8 cellular contexts compared by ENCODE assay signal in genomic region chr22:50525991-50526848, GRCh38. TPM values are rescaled to one million over a fixed set of nuclear protein-coding genes. Genes with fewer than 3 reads are reported as not detected.
DNase-seq lines count a peak whose midpoint lies in the region; ATAC-seq, FAIRE-seq and TF ChIP-seq lines count a peak whose summit lies in the region.

No MANE protein-coding gene starts in this region.

- H3K9me3 Mint-ChIP-seq in activated CD4-positive, alpha-beta T cell treated with anti-CD3 and anti-CD28 coated beads, Interleukin-2, amount 10 ng/mL, durations not matched to agents 7 days and 5 days = no peaks in the 10 kb centered on the region

- TF ChIP-seq CTCF in AG04449 (IDR thresholded peaks at IDR 0.05; ENCODE audit: insufficient read depth, low read length, missing control alignments) = peak; percentile 69
- peak; percentile 46 for TF ChIP-seq CTCF in HepG2 (CRISPR knock-in tag; IDR thresholded peaks at IDR 0.05)

- intact Hi-C loops in HepG2 (cut with micrococcal nuclease; ENCODE audit: unreplicated experiment) = loop anchor here (1.0 to 5.0 kb wide), 2 partner anchors 18 to 36 kb away; partner anchors contain the start of genes NCAPH2 and SYCE3

- no TSS peak for BruUV-seq in HepG2 (replicated peaks; lab: Mats Ljungman, UMichigan)

- peak overlapping the region; percentile 100 for H3K4me2 ChIP-seq in HepG2 (ENCODE audit: low read depth, low read length)

- peaks cover 37% of the 10 kb centered on the region for H3K4me1 Mint-ChIP-seq in activated CD4-positive, alpha-beta T cell treated with anti-CD3 and anti-CD28 coated beads, Interleukin-2, amount 10 ng/mL, durations not matched to agents 7 days and 5 days

- H3K27me3 ChIP-seq in HepG2 (ENCODE audit: control insufficient read depth in 1 of 2, insufficient read depth in 2 of 2, low read length in 2 of 2) = no peaks in the 10 kb centered on the region

- peak overlapping the region; percentile 94 for H3K27ac ChIP-seq in HepG2 (ENCODE audit: extremely low read length, insufficient read depth, low read length)

- H2AFZ ChIP-seq in HepG2 (ENCODE audit: low read length) = no peak overlapping the region

- H3K27ac Mint-ChIP-seq in activated CD4-positive, alpha-beta T cell treated with anti-CD3 and anti-CD28 coated beads, Interleukin-2, amount 10 ng/mL, durations not matched to agents 7 days and 5 days = peak overlapping the region; percentile 93

- CTCF ChIA-PET in AG04449 (lab: Yijun Ruan, JAX) (interaction anchor here (0.7 to 3.3 kb wide), 37 partner anchors 9 to 332 kb away, joined by 3 to 33 read pairs (median 6); partner anchors contain the start of genes ARSA, CHKB, KLHDC7B and LMF2), HepG2 (lab: Yijun Ruan, JAX; ENCODE audit: low intra/inter-chr PET ratio, low total read pairs) (no interaction called here)
- CTCF ChIA-PET in activated CD4-positive, alpha-beta T cell treated with anti-CD3 and anti-CD28 coated beads, Interleukin-2, amount 10 ng/mL, durations not matched to agents 7 days and 5 days (lab: Charles Lee) = interaction anchor here (0.6 to 5.8 kb wide), 47 partner anchors 11 to 595 kb away, joined by 3 to 74 read pairs (median 4); partner anchors contain the start of genes CHKB, CPT1B, HDAC10 and KLHDC7B

- peak overlapping the region; percentile 80 for H3K4me3 ChIP-seq in AG04449 (ENCODE audit: low read depth, low read length)
- H3K4me3 ChIP-seq in HepG2 (replicated peaks in 1 of 3; ENCODE audit: insufficient read depth in 1 of 3, low read depth in 2 of 3, low read length in 3 of 3) = peak overlapping the region; percentile 70 to 84 (median 83)

- DNase-seq in AG04449 (ENCODE audit: low read depth, low spot score) (no peak), NCI-H446 (lab: John Stamatoyannopoulos, UW) (peak; percentile 51 to 76), dedifferentiated amniotic fluid mesenchymal stem cell (ENCODE audit: extremely low spot score) (peak; percentile 60), HepG2 (ENCODE audit: low spot score) (peak; percentile 44)
- peak; percentile 89 for DNase-seq in activated CD4-positive, alpha-beta T cell treated with anti-CD3 and anti-CD28 coated beads, Interleukin-2, amount 10 ng/mL, durations not matched to agents 7 days and 5 days
- DNase-seq in stimulated activated CD4-positive, alpha-beta T cell treated with anti-CD3 and anti-CD28 coated beads, Interleukin-4, amount 100 ng/mL, for 4 hours = peak; percentile 86 to 88

- TF ChIP-seq POLR2A in HepG2 (IDR thresholded peaks at IDR 0.05; ENCODE audit: insufficient read depth in 1 of 2, low read depth in 2 of 2, low read length in 2 of 2) = no peak

- no peaks in the 10 kb centered on the region for H3K9me3 ChIP-seq in HepG2 (ENCODE audit: low read length)

- peak overlapping the region; percentile 80 for H3K4me3 Mint-ChIP-seq in activated CD4-positive, alpha-beta T cell treated with anti-CD3 and anti-CD28 coated beads, Interleukin-2, amount 10 ng/mL, durations not matched to agents 7 days and 5 days

- POLR2A ChIA-PET in AG04449 (lab: Yijun Ruan, JAX) (interaction anchor here (0.7 to 3.0 kb wide), 15 partner anchors 10 to 221 kb away, joined by 3 to 25 read pairs (median 4); partner anchors contain the start of genes CHKB, KLHDC7B, LMF2 and NCAPH2), HepG2 (lab: Yijun Ruan, JAX) (interaction anchor here (0.7 to 4.2 kb wide), 43 partner anchors 9 to 284 kb away, joined by 3 to 97 read pairs (median 5); partner anchors contain the start of genes ADM2, ARSA, CHKB and DENND6B)
- POLR2A ChIA-PET in activated CD4-positive, alpha-beta T cell treated with anti-CD3 and anti-CD28 coated beads, Interleukin-2, amount 10 ng/mL, durations not matched to agents 7 days and 5 days (lab: Charles Lee) = interaction anchor here (0.8 to 2.3 kb wide), 12 partner anchors 14 to 325 kb away, joined by 3 to 29 read pairs (median 5); partner anchors contain the start of genes CHKB, KLHDC7B, LMF2 and NCAPH2

- H3K79me2 ChIP-seq in HepG2 (ENCODE audit: insufficient read depth, low read length) = peaks cover 20% of the 10 kb centered on the region

- no peaks in the 10 kb centered on the region for H3K27me3 Mint-ChIP-seq in activated CD4-positive, alpha-beta T cell treated with anti-CD3 and anti-CD28 coated beads, Interleukin-2, amount 10 ng/mL, durations not matched to agents 7 days and 5 days

- ATAC-seq in GM18511 (IDR thresholded peaks at IDR 0.05; ENCODE audit: unreplicated experiment) (peak; percentile 37), HG03025 (IDR thresholded peaks at IDR 0.05; ENCODE audit: low FRiP score, unreplicated experiment) (peak; percentile 19), HepG2 (peak; percentile 15)

- H3K9ac ChIP-seq in HepG2 (ENCODE audit: insufficient read depth, low read depth, low read length) = peak overlapping the region; percentile 91

- peaks cover 59% of the 10 kb centered on the region for H3K4me1 ChIP-seq in HepG2 (ENCODE audit: insufficient read depth, low read length)

- TF ChIP-seq EP300 in HepG2 (IDR thresholded peaks at IDR 0.05; ENCODE audit: low read depth in 2 of 2, low read length in 2 of 2) = no peak
- TF ChIP-seq EP300 in HepG2 (CRISPR knock-in tag; IDR thresholded peaks at IDR 0.05; ENCODE audit: borderline replicate concordance) = no peak

- H4K20me1 ChIP-seq in HepG2 (ENCODE audit: insufficient read depth, low read length) = peaks cover 19% of the 10 kb centered on the region

- TF ChIP-seq RAD21 in HepG2 (CRISPR knock-in tag; IDR thresholded peaks at IDR 0.05) = peak; percentile 46; the same call in 1 of the 2 replicates

- in situ Hi-C loops in HepG2 (cut with HindIII; ENCODE audit: extremely low pct_ligation_motif_present, low pct_unique_long_range_greater_than_20kb) = no loop called here

- WGBS in HepG2 (ENCODE audit: low lambda C conversion rate) = no CpG with 5 or more reads among the region's 93 CpGs

- peaks cover 5 to 22% of the 10 kb centered on the region in 2 experiments; a peak in 4 of 5 replicates for H3K36me3 ChIP-seq in HepG2 (replicated peaks in 1 of 2; ENCODE audit: control insufficient read depth in 1 of 2, insufficient read depth in 2 of 2, low read length in 2 of 2)

- peaks cover 36% of the 10 kb centered on the region for H3K36me3 Mint-ChIP-seq in activated CD4-positive, alpha-beta T cell treated with anti-CD3 and anti-CD28 coated beads, Interleukin-2, amount 10 ng/mL, durations not matched to agents 7 days and 5 days (ENCODE audit: low read depth)

- no peak for FAIRE-seq in HepG2 (lab: Jason Lieb, UNC)

RNA-seq across cellular contexts. Expression of gene SCO2, which starts 0.8 kb away (rescaled TPM):
- 10 to 100 TPM in 1 of 2 experiments, 1 to 10 TPM in 1; 2.8 to 10.5 TPM for total RNA-seq in activated CD4-positive, alpha-beta T cell treated with anti-CD3 and anti-CD28 coated beads, Interleukin-2, amount 10 ng/mL, durations not matched to agents 7 days and 5 days
- 2.1 and 3.7 TPM in 2 replicates for total RNA-seq in HepG2 (2016; rRNA removed; fragmentation: Illumina TruSeq; extraction: Trizol)
- total RNA-seq in HepG2 (2016; cell fraction: cytosol; rRNA removed; fragmentation: Illumina TruSeq; extraction: Trizol; ENCODE audit: low read depth) = 2.3 and 3.6 TPM in 2 replicates
- total RNA-seq in HepG2 (2016; cell fraction: insoluble cytoplasmic fraction; rRNA removed; fragmentation: Illumina TruSeq; extraction: Trizol) = 1.5 and 1.8 TPM in 2 replicates
- total RNA-seq in HepG2 (2016; cell fraction: membrane; rRNA removed; fragmentation: Illumina TruSeq; extraction: Trizol) = 2.2 and 2.9 TPM in 2 replicates
- total RNA-seq in HepG2 (2016; cell fraction: nucleus; rRNA removed; fragmentation: Illumina TruSeq; extraction: Trizol) = not detected in 2 replicates
- 0.32 and 0.85 TPM in 2 replicates for polyA plus RNA-seq in HepG2 (2011; rRNA removed)
- 1.9 and 4.5 TPM in 2 replicates for polyA plus RNA-seq in HepG2 (2011; cell fraction: cytosol; rRNA removed)
- polyA plus RNA-seq in HepG2 (2011; cell fraction: nucleus; rRNA removed) = 2.8 TPM in 2 replicates
- polyA plus RNA-seq in HepG2 (2012) = 1.1 TPM in 1 of 2 replicates, not detected in the other
- polyA plus RNA-seq in HepG2 (2016; cell fraction: cytosol; fragmentation: Illumina TruSeq; extraction: Trizol; ENCODE audit: low read depth) = 4.0 and 4.2 TPM in 2 replicates
- 1.6 and 2.3 TPM in 2 replicates for polyA plus RNA-seq in HepG2 (2016; cell fraction: insoluble cytoplasmic fraction; fragmentation: Illumina TruSeq; extraction: Trizol; ENCODE audit: low read depth)
- polyA plus RNA-seq in HepG2 (2016; cell fraction: membrane; fragmentation: Illumina TruSeq; extraction: Trizol; ENCODE audit: low read depth) = 2.3 and 2.8 TPM in 2 replicates
- 2.8 and 3.5 TPM in 2 replicates for polyA plus RNA-seq in HepG2 (2016; cell fraction: nucleus; fragmentation: Illumina TruSeq; extraction: Trizol; ENCODE audit: insufficient read depth, low read depth)
- polyA minus RNA-seq in HepG2 (2011; rRNA and poly(A)+ RNA removed; ENCODE audit: low replicate concordance) = 0.40 and 2.2 TPM in 2 replicates
- polyA minus RNA-seq in HepG2 (2011; cell fraction: cytosol; rRNA and poly(A)+ RNA removed) = 0.97 and 1.8 TPM in 2 replicates
- polyA minus RNA-seq in HepG2 (2011; cell fraction: nucleus; rRNA and poly(A)+ RNA removed) = 1.4 TPM in 1 of 2 replicates, not detected in the other

RNA-seq across cellular contexts. Expression of gene TYMP, which starts 3.6 kb away (rescaled TPM):
- 100 to 1,000 TPM in 1 of 2 experiments, 10 to 100 TPM in 1; 92.2 to 126 TPM for total RNA-seq in activated CD4-positive, alpha-beta T cell treated with anti-CD3 and anti-CD28 coated beads, Interleukin-2, amount 10 ng/mL, durations not matched to agents 7 days and 5 days
- 2.3 and 3.9 TPM in 2 replicates for total RNA-seq in HepG2 (2016; rRNA removed; fragmentation: Illumina TruSeq; extraction: Trizol)
- total RNA-seq in HepG2 (2016; cell fraction: cytosol; rRNA removed; fragmentation: Illumina TruSeq; extraction: Trizol; ENCODE audit: low read depth) = 1.0 and 1.1 TPM in 2 replicates
- 2.2 and 3.5 TPM in 2 replicates for total RNA-seq in HepG2 (2016; cell fraction: insoluble cytoplasmic fraction; rRNA removed; fragmentation: Illumina TruSeq; extraction: Trizol)
- 1.8 TPM in 2 replicates for total RNA-seq in HepG2 (2016; cell fraction: membrane; rRNA removed; fragmentation: Illumina TruSeq; extraction: Trizol)
- total RNA-seq in HepG2 (2016; cell fraction: nucleus; rRNA removed; fragmentation: Illumina TruSeq; extraction: Trizol) = 1.9 and 3.1 TPM in 2 replicates
- 4.3 and 7.5 TPM in 2 replicates for polyA plus RNA-seq in HepG2 (2011; rRNA removed)
- polyA plus RNA-seq in HepG2 (2011; cell fraction: cytosol; rRNA removed) = 4.9 and 6.1 TPM in 2 replicates
- polyA plus RNA-seq in HepG2 (2011; cell fraction: nucleus; rRNA removed) = 37.1 and 45.0 TPM in 2 replicates
- 3.0 and 4.0 TPM in 2 replicates for polyA plus RNA-seq in HepG2 (2012)
- 1.3 and 1.4 TPM in 2 replicates for polyA plus RNA-seq in HepG2 (2016; cell fraction: cytosol; fragmentation: Illumina TruSeq; extraction: Trizol; ENCODE audit: low read depth)
- 2.9 and 3.2 TPM in 2 replicates for polyA plus RNA-seq in HepG2 (2016; cell fraction: insoluble cytoplasmic fraction; fragmentation: Illumina TruSeq; extraction: Trizol; ENCODE audit: low read depth)
- 0.84 and 0.96 TPM in 2 replicates for polyA plus RNA-seq in HepG2 (2016; cell fraction: membrane; fragmentation: Illumina TruSeq; extraction: Trizol; ENCODE audit: low read depth)
- 3.0 and 4.9 TPM in 2 replicates for polyA plus RNA-seq in HepG2 (2016; cell fraction: nucleus; fragmentation: Illumina TruSeq; extraction: Trizol; ENCODE audit: insufficient read depth, low read depth)
- polyA minus RNA-seq in HepG2 (2011; rRNA and poly(A)+ RNA removed; ENCODE audit: low replicate concordance) = 1.9 and 3.4 TPM in 2 replicates
- polyA minus RNA-seq in HepG2 (2011; cell fraction: cytosol; rRNA and poly(A)+ RNA removed) = 2.0 and 2.6 TPM in 2 replicates
- polyA minus RNA-seq in HepG2 (2011; cell fraction: nucleus; rRNA and poly(A)+ RNA removed) = 3.6 and 4.0 TPM in 2 replicates

RNA-seq across cellular contexts. Expression of gene NCAPH2, which starts 18.2 kb away (rescaled TPM):
- 100 to 1,000 TPM; 110 to 133 TPM for total RNA-seq in activated CD4-positive, alpha-beta T cell treated with anti-CD3 and anti-CD28 coated beads, Interleukin-2, amount 10 ng/mL, durations not matched to agents 7 days and 5 days
- total RNA-seq in HepG2 (2016; rRNA removed; fragmentation: Illumina TruSeq; extraction: Trizol) = 44.1 and 64.4 TPM in 2 replicates
- total RNA-seq in HepG2 (2016; cell fraction: cytosol; rRNA removed; fragmentation: Illumina TruSeq; extraction: Trizol; ENCODE audit: low read depth) = 21.9 and 25.9 TPM in 2 replicates
- total RNA-seq in HepG2 (2016; cell fraction: insoluble cytoplasmic fraction; rRNA removed; fragmentation: Illumina TruSeq; extraction: Trizol) = 38.6 and 60.9 TPM in 2 replicates
- total RNA-seq in HepG2 (2016; cell fraction: membrane; rRNA removed; fragmentation: Illumina TruSeq; extraction: Trizol) = 36.3 and 40.8 TPM in 2 replicates
- 55.8 and 71.9 TPM in 2 replicates for total RNA-seq in HepG2 (2016; cell fraction: nucleus; rRNA removed; fragmentation: Illumina TruSeq; extraction: Trizol)
- polyA plus RNA-seq in HepG2 (2011; rRNA removed) = 27.6 and 28.1 TPM in 2 replicates
- polyA plus RNA-seq in HepG2 (2011; cell fraction: cytosol; rRNA removed) = 14.9 and 27.9 TPM in 2 replicates
- polyA plus RNA-seq in HepG2 (2011; cell fraction: nucleus; rRNA removed) = 133 and 198 TPM in 2 replicates
- 18.5 and 22.1 TPM in 2 replicates for polyA plus RNA-seq in HepG2 (2012)
- polyA plus RNA-seq in HepG2 (2016; cell fraction: cytosol; fragmentation: Illumina TruSeq; extraction: Trizol; ENCODE audit: low read depth) = 19.2 and 20.6 TPM in 2 replicates
- 35.4 and 35.6 TPM in 2 replicates for polyA plus RNA-seq in HepG2 (2016; cell fraction: insoluble cytoplasmic fraction; fragmentation: Illumina TruSeq; extraction: Trizol; ENCODE audit: low read depth)
- polyA plus RNA-seq in HepG2 (2016; cell fraction: membrane; fragmentation: Illumina TruSeq; extraction: Trizol; ENCODE audit: low read depth) = 30.3 and 30.4 TPM in 2 replicates
- polyA plus RNA-seq in HepG2 (2016; cell fraction: nucleus; fragmentation: Illumina TruSeq; extraction: Trizol; ENCODE audit: insufficient read depth, low read depth) = 141 and 144 TPM in 2 replicates
- polyA minus RNA-seq in HepG2 (2011; rRNA and poly(A)+ RNA removed; ENCODE audit: low replicate concordance) = 32.7 and 68.1 TPM in 2 replicates
- polyA minus RNA-seq in HepG2 (2011; cell fraction: cytosol; rRNA and poly(A)+ RNA removed) = 16.6 and 22.2 TPM in 2 replicates
- polyA minus RNA-seq in HepG2 (2011; cell fraction: nucleus; rRNA and poly(A)+ RNA removed) = 13.8 and 21.0 TPM in 2 replicates

RNA-seq across cellular contexts. Expression of gene LMF2, which starts 18.7 kb away (rescaled TPM):
- 100 to 1,000 TPM; 130 to 139 TPM for total RNA-seq in activated CD4-positive, alpha-beta T cell treated with anti-CD3 and anti-CD28 coated beads, Interleukin-2, amount 10 ng/mL, durations not matched to agents 7 days and 5 days
- total RNA-seq in HepG2 (2016; rRNA removed; fragmentation: Illumina TruSeq; extraction: Trizol) = 10.2 and 30.6 TPM in 2 replicates
- total RNA-seq in HepG2 (2016; cell fraction: cytosol; rRNA removed; fragmentation: Illumina TruSeq; extraction: Trizol; ENCODE audit: low read depth) = 6.3 and 7.5 TPM in 2 replicates
- total RNA-seq in HepG2 (2016; cell fraction: insoluble cytoplasmic fraction; rRNA removed; fragmentation: Illumina TruSeq; extraction: Trizol) = 8.1 and 32.3 TPM in 2 replicates
- 12.9 and 13.8 TPM in 2 replicates for total RNA-seq in HepG2 (2016; cell fraction: membrane; rRNA removed; fragmentation: Illumina TruSeq; extraction: Trizol)
- total RNA-seq in HepG2 (2016; cell fraction: nucleus; rRNA removed; fragmentation: Illumina TruSeq; extraction: Trizol) = 37.5 and 43.9 TPM in 2 replicates
- polyA plus RNA-seq in HepG2 (2011; rRNA removed) = 23.3 and 37.9 TPM in 2 replicates
- 18.2 and 36.8 TPM in 2 replicates for polyA plus RNA-seq in HepG2 (2011; cell fraction: cytosol; rRNA removed)
- 284 and 409 TPM in 2 replicates for polyA plus RNA-seq in HepG2 (2011; cell fraction: nucleus; rRNA removed)
- 20.6 and 26.6 TPM in 2 replicates for polyA plus RNA-seq in HepG2 (2012)
- polyA plus RNA-seq in HepG2 (2016; cell fraction: cytosol; fragmentation: Illumina TruSeq; extraction: Trizol; ENCODE audit: low read depth) = 9.6 and 9.7 TPM in 2 replicates
- polyA plus RNA-seq in HepG2 (2016; cell fraction: insoluble cytoplasmic fraction; fragmentation: Illumina TruSeq; extraction: Trizol; ENCODE audit: low read depth) = 10.4 and 13.2 TPM in 2 replicates
- 11.7 and 14.1 TPM in 2 replicates for polyA plus RNA-seq in HepG2 (2016; cell fraction: membrane; fragmentation: Illumina TruSeq; extraction: Trizol; ENCODE audit: low read depth)
- polyA plus RNA-seq in HepG2 (2016; cell fraction: nucleus; fragmentation: Illumina TruSeq; extraction: Trizol; ENCODE audit: insufficient read depth, low read depth) = 103 and 105 TPM in 2 replicates
- 33.1 and 122 TPM in 2 replicates for polyA minus RNA-seq in HepG2 (2011; rRNA and poly(A)+ RNA removed; ENCODE audit: low replicate concordance)
- 51.0 and 56.0 TPM in 2 replicates for polyA minus RNA-seq in HepG2 (2011; cell fraction: cytosol; rRNA and poly(A)+ RNA removed)
- 27.5 and 28.8 TPM in 2 replicates for polyA minus RNA-seq in HepG2 (2011; cell fraction: nucleus; rRNA and poly(A)+ RNA removed)

RNA-seq across cellular contexts. Expression of gene KLHDC7B, which starts 19.5 kb away (rescaled TPM):
- 10 to 100 TPM; 15.6 to 16.0 TPM for total RNA-seq in activated CD4-positive, alpha-beta T cell treated with anti-CD3 and anti-CD28 coated beads, Interleukin-2, amount 10 ng/mL, durations not matched to agents 7 days and 5 days
- total RNA-seq in HepG2 (2016; rRNA removed; fragmentation: Illumina TruSeq; extraction: Trizol) = not detected in 2 replicates
- total RNA-seq in HepG2 (2016; cell fraction: cytosol; rRNA removed; fragmentation: Illumina TruSeq; extraction: Trizol; ENCODE audit: low read depth) = not detected in 2 replicates
- total RNA-seq in HepG2 (2016; cell fraction: insoluble cytoplasmic fraction; rRNA removed; fragmentation: Illumina TruSeq; extraction: Trizol) = not detected in 2 replicates
- total RNA-seq in HepG2 (2016; cell fraction: membrane; rRNA removed; fragmentation: Illumina TruSeq; extraction: Trizol) = not detected in 2 replicates
- not detected in 2 replicates for total RNA-seq in HepG2 (2016; cell fraction: nucleus; rRNA removed; fragmentation: Illumina TruSeq; extraction: Trizol)
- polyA plus RNA-seq in HepG2 (2011; rRNA removed) = 0.11 and 0.17 TPM in 2 replicates
- 0.09 TPM in 2 replicates for polyA plus RNA-seq in HepG2 (2011; cell fraction: cytosol; rRNA removed)
- polyA plus RNA-seq in HepG2 (2011; cell fraction: nucleus; rRNA removed) = 0.68 and 0.81 TPM in 2 replicates
- 0.12 and 0.47 TPM in 2 replicates for polyA plus RNA-seq in HepG2 (2012)
- polyA plus RNA-seq in HepG2 (2016; cell fraction: cytosol; fragmentation: Illumina TruSeq; extraction: Trizol; ENCODE audit: low read depth) = 0.03 TPM in 1 of 2 replicates, not detected in the other
- not detected in 2 replicates for polyA plus RNA-seq in HepG2 (2016; cell fraction: insoluble cytoplasmic fraction; fragmentation: Illumina TruSeq; extraction: Trizol; ENCODE audit: low read depth)
- polyA plus RNA-seq in HepG2 (2016; cell fraction: membrane; fragmentation: Illumina TruSeq; extraction: Trizol; ENCODE audit: low read depth) = not detected in 2 replicates
- 0.09 TPM in 1 of 2 replicates, not detected in the other for polyA plus RNA-seq in HepG2 (2016; cell fraction: nucleus; fragmentation: Illumina TruSeq; extraction: Trizol; ENCODE audit: insufficient read depth, low read depth)
- polyA minus RNA-seq in HepG2 (2011; rRNA and poly(A)+ RNA removed; ENCODE audit: low replicate concordance) = 0.24 and 1.1 TPM in 2 replicates
- polyA minus RNA-seq in HepG2 (2011; cell fraction: cytosol; rRNA and poly(A)+ RNA removed) = 0.26 and 0.49 TPM in 2 replicates
- polyA minus RNA-seq in HepG2 (2011; cell fraction: nucleus; rRNA and poly(A)+ RNA removed) = 0.13 and 0.50 TPM in 2 replicates

Comparison
In these comparisons a context has a peak if more than half of its experiments do, and no peak if none do; other contexts are left out.
1. RNA of gene TYMP, which starts 3.6 kb away (total RNA-seq): 92.2 to 126 TPM in activated CD4-positive, alpha-beta T cell treated with anti-CD3 and anti-CD28 coated beads, Interleukin-2, amount 10 ng/mL, durations not matched to agents 7 days and 5 days; 1.0 to 3.9 TPM in HepG2; every median in the first group is over 10 times any median in the second.
2. Peak in every context shown above with its lines, with median percentiles within 50 percentile points of each other: ATAC-seq.